ENCODE assay signal across 1 cellular context in the genomic region with DNA sequence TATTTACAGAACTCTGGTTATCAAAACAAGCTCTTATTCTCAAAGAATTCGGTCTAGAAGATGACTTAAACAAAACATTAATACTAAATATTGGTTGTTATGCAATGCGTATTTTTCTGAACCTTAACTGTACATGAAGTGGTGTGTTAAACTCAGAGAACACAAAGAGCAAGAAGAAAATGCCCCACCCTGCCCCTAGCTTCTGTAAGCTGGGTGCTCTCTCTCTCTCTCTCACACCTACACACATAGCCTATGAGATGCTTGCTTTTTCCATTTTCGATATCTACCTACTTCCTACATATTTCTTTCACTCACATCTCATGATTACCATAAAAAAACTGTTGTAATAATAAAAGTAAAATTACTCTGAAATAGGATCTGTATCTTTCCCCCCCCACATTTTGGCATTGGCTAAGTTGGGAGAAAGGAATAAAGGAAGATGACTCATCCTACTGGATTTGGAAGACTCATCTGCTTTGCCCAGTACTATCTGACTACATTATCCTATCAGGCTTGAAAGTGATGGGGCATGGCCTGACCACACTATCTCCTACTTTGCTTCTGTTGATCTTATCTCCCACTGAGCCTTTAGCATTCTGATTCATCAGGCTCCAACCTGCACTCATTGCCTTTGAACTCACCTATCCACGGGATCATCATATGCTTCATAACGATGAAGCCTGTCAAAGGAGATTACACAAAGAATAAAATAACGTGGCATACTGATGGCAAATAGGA.
TF ChIP-seq lines count a peak whose summit lies in the region.

No MANE protein-coding gene starts in this region.

TF ChIP-seq in HepG2, 621 proteins besides CTCF, POLR2A, EP300 and RAD21 (continues in another document):
- TF ChIP-seq GMEB1 (CRISPR knock-in tag; IDR thresholded peaks at IDR 0.05; ENCODE audit: borderline replicate concordance) (0 out of 2 replicates have a peak, but pooled peaks have one; percentile 20), HOXD1 (CRISPR knock-in tag; IDR thresholded peaks at IDR 0.05) (no peak), ZBTB7A (CRISPR knock-in tag; IDR thresholded peaks at IDR 0.05) (no peak), SOX13 (IDR thresholded peaks at IDR 0.05) (no peak), SOX13 (CRISPR knock-in tag; conservative IDR thresholded peaks at IDR 0.05 in 1 of 2, IDR thresholded peaks at IDR 0.05 in 1 of 2) (peak in 1 of 2 experiments; percentile 45; a peak in 1 of 4 replicates), RXRB (CRISPR knock-in tag; IDR thresholded peaks at IDR 0.05; ENCODE audit: borderline replicate concordance) (peak; percentile 30; the same call in 1 of the 2 replicates), RFX1 (IDR thresholded peaks at IDR 0.05) (no peak), PPARG (CRISPR knock-in tag; conservative IDR thresholded peaks at IDR 0.05) (0 out of 2 replicates have a peak, but pooled peaks have one; percentile 10), CREB1 (IDR thresholded peaks at IDR 0.05) (no peak), CREB1 (CRISPR knock-in tag; IDR thresholded peaks at IDR 0.05) (0 out of 2 replicates have a peak, but pooled peaks have one; percentile 28), JUND (CRISPR knock-in tag; IDR thresholded peaks at IDR 0.05) (0 out of 2 replicates have a peak, but pooled peaks have one; percentile 16), MATR3 (CRISPR knock-in tag; IDR thresholded peaks at IDR 0.05) (no peak), RCOR2 (CRISPR knock-in tag; IDR thresholded peaks at IDR 0.05) (0 out of 2 replicates have a peak, but pooled peaks have one; percentile 20), FOSL1 (CRISPR knock-in tag; IDR thresholded peaks at IDR 0.05; ENCODE audit: borderline replicate concordance) (peak; percentile 34; the same call in 1 of the 2 replicates), ZNF644 (CRISPR knock-in tag; IDR thresholded peaks at IDR 0.05; ENCODE audit: low read depth) (peak; percentile 65; the same call in 1 of the 2 replicates), CREM (IDR thresholded peaks at IDR 0.05) (peak; percentile 42; the same call in 1 of the 2 replicates), CREM (CRISPR knock-in tag; IDR thresholded peaks at IDR 0.05) (no peak), FOXA3 (CRISPR knock-in tag; IDR thresholded peaks at IDR 0.05) (peak; percentile 47; the same call in 1 of the 2 replicates), ZNF354B (CRISPR knock-in tag; IDR thresholded peaks at IDR 0.05) (no peak), SAP130 (CRISPR knock-in tag; IDR thresholded peaks at IDR 0.05; ENCODE audit: low read depth) (peak; percentile 79), HMG20A (CRISPR knock-in tag; IDR thresholded peaks at IDR 0.05; ENCODE audit: borderline replicate concordance) (peak; percentile 50; the same call in 1 of the 2 replicates), TCF7 (IDR thresholded peaks at IDR 0.05; ENCODE audit: low read depth) (peak; percentile 70), ZNF792 (CRISPR knock-in tag; IDR thresholded peaks at IDR 0.05) (peak; percentile 76), HOMEZ (CRISPR knock-in tag; IDR thresholded peaks at IDR 0.05; ENCODE audit: low read depth) (peak; percentile 85), SMAD3 (CRISPR knock-in tag; IDR thresholded peaks at IDR 0.05) (0 out of 2 replicates have a peak, but pooled peaks have one; percentile 31), NAIF1 (CRISPR knock-in tag; IDR thresholded peaks at IDR 0.05; ENCODE audit: borderline replicate concordance) (no peak), GATAD1 (CRISPR knock-in tag; IDR thresholded peaks at IDR 0.05) (0 out of 2 replicates have a peak, but pooled peaks have one; percentile 29), ERF (CRISPR knock-in tag; IDR thresholded peaks at IDR 0.05) (0 out of 2 replicates have a peak, but pooled peaks have one; percentile 33), ARID3A (IDR thresholded peaks at IDR 0.05; ENCODE audit: low read depth, low read length) (peak; percentile 65; the same call in 1 of the 2 replicates), NR2F6 (IDR thresholded peaks at IDR 0.05) (0 out of 2 replicates have a peak, but pooled peaks have one; percentile 28), NR2F6 (CRISPR knock-in tag; IDR thresholded peaks at IDR 0.05) (peak; percentile 16; the same call in 1 of the 2 replicates), ATF3 (CRISPR knock-in tag; IDR thresholded peaks at IDR 0.05) (0 out of 2 replicates have a peak, but pooled peaks have one; percentile 49), HNRNPLL (IDR thresholded peaks at IDR 0.05; ENCODE audit: low read depth, low read length, poor library complexity, severe bottlenecking) (no peak), MXI1 (IDR thresholded peaks at IDR 0.05; ENCODE audit: borderline replicate concordance, low read depth, low read length) (0 out of 3 replicates have a peak, but pooled peaks have one; percentile 19), MEF2D (CRISPR knock-in tag; IDR thresholded peaks at IDR 0.05) (peak; percentile 40; the same call in 1 of the 2 replicates), ZBTB14 (CRISPR knock-in tag; IDR thresholded peaks at IDR 0.05) (no peak), JARID2 (CRISPR knock-in tag; IDR thresholded peaks at IDR 0.05; ENCODE audit: insufficient replicate concordance) (no peak), ZSCAN20 (CRISPR knock-in tag; IDR thresholded peaks at IDR 0.05; ENCODE audit: borderline replicate concordance) (no peak)
- TF ChIP-seq, protein P1, sequence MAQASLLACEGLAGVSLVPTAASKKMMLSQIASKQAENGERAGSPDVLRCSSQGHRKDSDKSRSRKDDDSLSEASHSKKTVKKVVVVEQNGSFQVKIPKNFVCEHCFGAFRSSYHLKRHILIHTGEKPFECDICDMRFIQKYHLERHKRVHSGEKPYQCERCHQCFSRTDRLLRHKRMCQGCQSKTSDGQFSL (CRISPR knock-in tag; IDR thresholded peaks at IDR 0.05), result 0 out of 2 replicates have a peak, but pooled peaks have one; percentile 37
- TF ChIP-seq, protein P2, sequence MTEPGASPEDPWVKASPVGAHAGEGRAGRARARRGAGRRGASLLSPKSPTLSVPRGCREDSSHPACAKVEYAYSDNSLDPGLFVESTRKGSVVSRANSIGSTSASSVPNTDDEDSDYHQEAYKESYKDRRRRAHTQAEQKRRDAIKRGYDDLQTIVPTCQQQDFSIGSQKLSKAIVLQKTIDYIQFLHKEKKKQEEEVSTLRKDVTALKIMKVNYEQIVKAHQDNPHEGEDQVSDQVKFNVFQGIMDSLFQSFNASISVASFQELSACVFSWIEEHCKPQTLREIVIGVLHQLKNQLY (CRISPR knock-in tag; IDR thresholded peaks at IDR 0.05), result peak; percentile 66
- TF ChIP-seq, protein P3, sequence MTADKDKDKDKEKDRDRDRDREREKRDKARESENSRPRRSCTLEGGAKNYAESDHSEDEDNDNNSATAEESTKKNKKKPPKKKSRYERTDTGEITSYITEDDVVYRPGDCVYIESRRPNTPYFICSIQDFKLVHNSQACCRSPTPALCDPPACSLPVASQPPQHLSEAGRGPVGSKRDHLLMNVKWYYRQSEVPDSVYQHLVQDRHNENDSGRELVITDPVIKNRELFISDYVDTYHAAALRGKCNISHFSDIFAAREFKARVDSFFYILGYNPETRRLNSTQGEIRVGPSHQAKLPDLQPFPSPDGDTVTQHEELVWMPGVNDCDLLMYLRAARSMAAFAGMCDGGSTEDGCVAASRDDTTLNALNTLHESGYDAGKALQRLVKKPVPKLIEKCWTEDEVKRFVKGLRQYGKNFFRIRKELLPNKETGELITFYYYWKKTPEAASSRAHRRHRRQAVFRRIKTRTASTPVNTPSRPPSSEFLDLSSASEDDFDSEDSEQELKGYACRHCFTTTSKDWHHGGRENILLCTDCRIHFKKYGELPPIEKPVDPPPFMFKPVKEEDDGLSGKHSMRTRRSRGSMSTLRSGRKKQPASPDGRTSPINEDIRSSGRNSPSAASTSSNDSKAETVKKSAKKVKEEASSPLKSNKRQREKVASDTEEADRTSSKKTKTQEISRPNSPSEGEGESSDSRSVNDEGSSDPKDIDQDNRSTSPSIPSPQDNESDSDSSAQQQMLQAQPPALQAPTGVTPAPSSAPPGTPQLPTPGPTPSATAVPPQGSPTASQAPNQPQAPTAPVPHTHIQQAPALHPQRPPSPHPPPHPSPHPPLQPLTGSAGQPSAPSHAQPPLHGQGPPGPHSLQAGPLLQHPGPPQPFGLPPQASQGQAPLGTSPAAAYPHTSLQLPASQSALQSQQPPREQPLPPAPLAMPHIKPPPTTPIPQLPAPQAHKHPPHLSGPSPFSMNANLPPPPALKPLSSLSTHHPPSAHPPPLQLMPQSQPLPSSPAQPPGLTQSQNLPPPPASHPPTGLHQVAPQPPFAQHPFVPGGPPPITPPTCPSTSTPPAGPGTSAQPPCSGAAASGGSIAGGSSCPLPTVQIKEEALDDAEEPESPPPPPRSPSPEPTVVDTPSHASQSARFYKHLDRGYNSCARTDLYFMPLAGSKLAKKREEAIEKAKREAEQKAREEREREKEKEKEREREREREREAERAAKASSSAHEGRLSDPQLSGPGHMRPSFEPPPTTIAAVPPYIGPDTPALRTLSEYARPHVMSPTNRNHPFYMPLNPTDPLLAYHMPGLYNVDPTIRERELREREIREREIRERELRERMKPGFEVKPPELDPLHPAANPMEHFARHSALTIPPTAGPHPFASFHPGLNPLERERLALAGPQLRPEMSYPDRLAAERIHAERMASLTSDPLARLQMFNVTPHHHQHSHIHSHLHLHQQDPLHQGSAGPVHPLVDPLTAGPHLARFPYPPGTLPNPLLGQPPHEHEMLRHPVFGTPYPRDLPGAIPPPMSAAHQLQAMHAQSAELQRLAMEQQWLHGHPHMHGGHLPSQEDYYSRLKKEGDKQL (CRISPR knock-in tag; IDR thresholded peaks at IDR 0.05; ENCODE audit: low read depth), result 0 out of 2 replicates have a peak, but pooled peaks have one; percentile 24
- TF ChIP-seq, protein P4, sequence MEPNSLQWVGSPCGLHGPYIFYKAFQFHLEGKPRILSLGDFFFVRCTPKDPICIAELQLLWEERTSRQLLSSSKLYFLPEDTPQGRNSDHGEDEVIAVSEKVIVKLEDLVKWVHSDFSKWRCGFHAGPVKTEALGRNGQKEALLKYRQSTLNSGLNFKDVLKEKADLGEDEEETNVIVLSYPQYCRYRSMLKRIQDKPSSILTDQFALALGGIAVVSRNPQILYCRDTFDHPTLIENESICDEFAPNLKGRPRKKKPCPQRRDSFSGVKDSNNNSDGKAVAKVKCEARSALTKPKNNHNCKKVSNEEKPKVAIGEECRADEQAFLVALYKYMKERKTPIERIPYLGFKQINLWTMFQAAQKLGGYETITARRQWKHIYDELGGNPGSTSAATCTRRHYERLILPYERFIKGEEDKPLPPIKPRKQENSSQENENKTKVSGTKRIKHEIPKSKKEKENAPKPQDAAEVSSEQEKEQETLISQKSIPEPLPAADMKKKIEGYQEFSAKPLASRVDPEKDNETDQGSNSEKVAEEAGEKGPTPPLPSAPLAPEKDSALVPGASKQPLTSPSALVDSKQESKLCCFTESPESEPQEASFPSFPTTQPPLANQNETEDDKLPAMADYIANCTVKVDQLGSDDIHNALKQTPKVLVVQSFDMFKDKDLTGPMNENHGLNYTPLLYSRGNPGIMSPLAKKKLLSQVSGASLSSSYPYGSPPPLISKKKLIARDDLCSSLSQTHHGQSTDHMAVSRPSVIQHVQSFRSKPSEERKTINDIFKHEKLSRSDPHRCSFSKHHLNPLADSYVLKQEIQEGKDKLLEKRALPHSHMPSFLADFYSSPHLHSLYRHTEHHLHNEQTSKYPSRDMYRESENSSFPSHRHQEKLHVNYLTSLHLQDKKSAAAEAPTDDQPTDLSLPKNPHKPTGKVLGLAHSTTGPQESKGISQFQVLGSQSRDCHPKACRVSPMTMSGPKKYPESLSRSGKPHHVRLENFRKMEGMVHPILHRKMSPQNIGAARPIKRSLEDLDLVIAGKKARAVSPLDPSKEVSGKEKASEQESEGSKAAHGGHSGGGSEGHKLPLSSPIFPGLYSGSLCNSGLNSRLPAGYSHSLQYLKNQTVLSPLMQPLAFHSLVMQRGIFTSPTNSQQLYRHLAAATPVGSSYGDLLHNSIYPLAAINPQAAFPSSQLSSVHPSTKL (CRISPR knock-in tag; IDR thresholded peaks at IDR 0.05), result peak; percentile 60
